In the genomic region with DNA sequence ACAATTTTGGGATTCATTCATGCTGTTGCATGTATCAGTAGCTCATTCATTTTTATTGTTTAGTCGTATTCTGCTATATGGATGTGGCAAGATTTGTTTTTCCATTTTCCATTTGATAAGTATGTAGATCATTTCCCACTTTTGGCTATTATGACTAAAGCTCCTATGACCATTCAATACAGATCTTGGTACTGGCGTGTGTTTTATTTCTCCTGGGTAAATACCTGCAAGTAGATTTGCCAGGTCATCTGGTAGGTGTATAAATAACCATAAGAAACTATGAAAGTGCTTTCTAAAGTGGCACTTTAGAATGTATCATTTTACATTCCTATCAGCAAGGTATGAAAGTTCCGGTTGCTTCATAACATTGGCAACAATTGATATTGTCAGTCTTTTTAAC, we compare ENCODE assay signal across 27 cellular contexts.
"Had no signal": no experiment of that assay in that cellular context is flagged by ENCODE, and none has a peak within 500 bp of the region (broad histone marks: within the 10 kb centered on the region; RNA-seq: fewer than 3 reads in every experiment).

No MANE protein-coding gene starts in this region.

- H3K4me3 ChIP-seq: esophagus muscularis mucosa, heart right ventricle, left ventricle myocardium inferior, ovary, prostate gland, tibial nerve had no signal

- DNase-seq: activated B cell treated with CpG ODN at 0.5 μM for 24 hours; activated CD4-positive, alpha-beta T cell treated with anti-CD3 and anti-CD28 coated beads, Interleukin-2, amount 50 U/mL, for 1 hour; activated CD8-positive, alpha-beta memory T cell treated with anti-CD3 and anti-CD28 coated beads, Interleukin-2, amount 10 ng/mL, durations not matched to agents 7 days and 5 days; activated CD8-positive, alpha-beta T cell treated with anti-CD3 and anti-CD28 coated beads, Interleukin-2, amount 10 ng/mL, durations not matched to agents 7 days and 5 days; activated effector memory CD4-positive, alpha-beta T cell treated with Interleukin-2 at 50 U/mL for 16 hours; activated naive CD4-positive, alpha-beta T cell treated with Interleukin-2 at 50 U/mL for 16 hours; activated naive CD8-positive, alpha-beta T cell treated with anti-CD3 and anti-CD28 coated beads, Interleukin-2, amount 10 ng/mL, durations not matched to agents 7 days and 5 days; activated T-cell treated with anti-CD3 and anti-CD28 coated beads, Interleukin-2, amount 50 U/mL, for 72 hours; central memory CD4-positive, alpha-beta T cell; endodermal cell; foreskin keratinocyte; heart right ventricle; left ventricle myocardium inferior; mammary epithelial cell; nephron progenitor cell; ovary; stimulated activated CD4-positive, alpha-beta T cell treated with anti-CD3 and anti-CD28 coated beads, Interleukin-15, amount 100 ng/mL, for 24 hours; stimulated activated CD4-positive, alpha-beta T cell treated with anti-CD3 and anti-CD28 coated beads, Interleukin-2, amount 100 ng/mL, for 24 hours; stimulated activated naive CD4-positive, alpha-beta T cell; T-helper 1 cell had no signal

- H3K4me1 Mint-ChIP-seq: activated B cell treated with CpG ODN at 0.5 μM for 24 hours; activated CD8-positive, alpha-beta memory T cell treated with anti-CD3 and anti-CD28 coated beads, Interleukin-2, amount 10 ng/mL, durations not matched to agents 7 days and 5 days had no signal

- H3K27ac ChIP-seq: foreskin keratinocyte, neutrophil, ovary, prostate gland, tibial nerve had no signal

- H3K27ac Mint-ChIP-seq: activated B cell treated with CpG ODN at 0.5 μM for 24 hours; activated CD8-positive, alpha-beta memory T cell treated with anti-CD3 and anti-CD28 coated beads, Interleukin-2, amount 10 ng/mL, durations not matched to agents 7 days and 5 days; activated CD8-positive, alpha-beta T cell treated with anti-CD3 and anti-CD28 coated beads, Interleukin-2, amount 10 ng/mL, durations not matched to agents 7 days and 5 days; activated naive CD8-positive, alpha-beta T cell treated with anti-CD3 and anti-CD28 coated beads, Interleukin-2, amount 10 ng/mL, durations not matched to agents 7 days and 5 days; activated T-cell treated with anti-CD3 and anti-CD28 coated beads, Interleukin-2, amount 50 U/mL, for 72 hours; endodermal cell; nephron progenitor cell; T-helper 2 cell treated with Interferon-gamma antibody and Interleukin-4, amounts not matched to agents 5 μg/mL and 100 μg/mL, for 36 hours had no signal

- H3K4me1 ChIP-seq: foreskin keratinocyte, tibial nerve had no signal

- H3K9me3 ChIP-seq: esophagus muscularis mucosa, heart right ventricle, left ventricle myocardium inferior, neutrophil, ovary, prostate gland, tibial nerve had no signal

- H3K9me3 Mint-ChIP-seq: activated B cell treated with CpG ODN at 0.5 μM for 24 hours; activated naive CD8-positive, alpha-beta T cell treated with anti-CD3 and anti-CD28 coated beads, Interleukin-2, amount 10 ng/mL, durations not matched to agents 7 days and 5 days; endodermal cell; nephron progenitor cell; T-helper 2 cell treated with Interferon-gamma antibody and Interleukin-4, amounts not matched to agents 5 μg/mL and 100 μg/mL, for 36 hours had no signal

- ATAC-seq: activated CD8-positive, alpha-beta memory T cell treated with anti-CD3 and anti-CD28 coated beads, Interleukin-2, amount 10 ng/mL, durations not matched to agents 7 days and 5 days; activated CD8-positive, alpha-beta T cell treated with anti-CD3 and anti-CD28 coated beads, Interleukin-2, amount 10 ng/mL, durations not matched to agents 7 days and 5 days; activated T-cell treated with anti-CD3 and anti-CD28 coated beads, Interleukin-2, amount 50 U/mL, for 72 hours; foreskin keratinocyte; heart right ventricle had no signal

- H3K4me3 Mint-ChIP-seq: activated B cell treated with CpG ODN at 0.5 μM for 24 hours; activated CD8-positive, alpha-beta memory T cell treated with anti-CD3 and anti-CD28 coated beads, Interleukin-2, amount 10 ng/mL, durations not matched to agents 7 days and 5 days; activated CD8-positive, alpha-beta T cell treated with anti-CD3 and anti-CD28 coated beads, Interleukin-2, amount 10 ng/mL, durations not matched to agents 7 days and 5 days; activated naive CD8-positive, alpha-beta T cell treated with anti-CD3 and anti-CD28 coated beads, Interleukin-2, amount 10 ng/mL, durations not matched to agents 7 days and 5 days; activated T-cell treated with anti-CD3 and anti-CD28 coated beads, Interleukin-2, amount 50 U/mL, for 72 hours; endodermal cell; nephron progenitor cell; T-helper 2 cell treated with Interferon-gamma antibody and Interleukin-4, amounts not matched to agents 5 μg/mL and 100 μg/mL, for 36 hours had no signal

- H3K27me3 ChIP-seq: esophagus muscularis mucosa, foreskin keratinocyte, heart right ventricle, neutrophil, ovary, tibial nerve had no signal

- H3K27me3 Mint-ChIP-seq: activated B cell treated with CpG ODN at 0.5 μM for 24 hours; activated CD8-positive, alpha-beta memory T cell treated with anti-CD3 and anti-CD28 coated beads, Interleukin-2, amount 10 ng/mL, durations not matched to agents 7 days and 5 days; activated naive CD8-positive, alpha-beta T cell treated with anti-CD3 and anti-CD28 coated beads, Interleukin-2, amount 10 ng/mL, durations not matched to agents 7 days and 5 days had no signal

- FAIRE-seq: astrocyte, urothelium cell line had no signal

- H3K36me3 ChIP-seq: esophagus muscularis mucosa, heart right ventricle, left ventricle myocardium inferior, neutrophil, ovary, prostate gland, tibial nerve had no signal
